In the genomic region with DNA sequence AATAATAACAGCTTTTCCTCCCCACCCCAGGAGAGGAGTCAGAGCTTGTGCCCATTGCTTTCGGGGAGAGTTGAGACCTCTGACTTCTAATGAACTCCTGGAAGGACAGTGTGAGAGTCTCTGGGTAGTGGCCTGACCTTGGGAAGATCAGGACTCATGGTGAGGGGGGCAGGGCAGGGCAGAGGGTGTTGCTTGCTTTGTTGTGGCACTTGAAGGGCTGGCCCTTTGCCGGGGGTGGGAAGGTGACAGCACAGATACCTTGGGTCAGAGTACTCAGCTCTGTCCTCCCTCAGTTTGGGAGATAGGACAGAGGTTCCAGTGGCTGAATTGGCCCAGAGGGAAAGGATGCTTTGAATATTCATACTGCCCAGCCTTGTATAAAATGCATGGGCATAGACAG, we compare ENCODE assay signal across 24 cellular contexts. TPM values are rescaled to one million over a fixed set of nuclear protein-coding genes. Genes with fewer than 3 reads are reported as not detected.
A peak's percentile ranks its signal among the peaks of the same experiment; 100 is the strongest.
DNase-seq lines count a peak whose midpoint lies in the region; ATAC-seq, FAIRE-seq and TF ChIP-seq lines count a peak whose summit lies in the region.
"Had no signal": no experiment of that assay in that cellular context is flagged by ENCODE, and none has a peak within 500 bp of the region (broad histone marks: within the 10 kb centered on the region; RNA-seq: fewer than 3 reads in every experiment).

No MANE protein-coding gene starts in this region.

- H3K27me3 ChIP-seq in small intestine (ENCODE audit: control insufficient read depth in 2 of 2, insufficient read depth in 2 of 2, low read length in 2 of 2) (no peaks in the 10 kb centered on the region), gastrocnemius medialis (no peaks in the 10 kb centered on the region)

- H3K4me1 Mint-ChIP-seq in natural killer cell treated with Interleukin-12 subunit alpha and Interleukin-12 subunit beta and Interleukin-15 and Interleukin-18, amount 100 ng/mL, for 72 hours (ENCODE audit: low read depth in 2 of 2), result no peaks in the 10 kb centered on the region
- no peaks in the 10 kb centered on the region for H3K4me1 Mint-ChIP-seq in natural killer cell
- H3K4me1 Mint-ChIP-seq: CD4-positive, alpha-beta memory T cell had no signal

- TF ChIP-seq POLR2A in gastrocnemius medialis (IDR thresholded peaks at IDR 0.05), result no peak

- no peak overlapping the region for H3K27ac Mint-ChIP-seq in natural killer cell treated with Interleukin-12 subunit alpha and Interleukin-12 subunit beta and Interleukin-15 and Interleukin-18, amount 100 ng/mL, for 72 hours
- no peak overlapping the region for H3K27ac Mint-ChIP-seq in natural killer cell
- H3K27ac Mint-ChIP-seq: CD4-positive, alpha-beta memory T cell had no signal

- no peak for TF ChIP-seq CTCF in natural killer cell (IDR thresholded peaks at IDR 0.05)
- no peak for TF ChIP-seq CTCF in gastrocnemius medialis (IDR thresholded peaks at IDR 0.05 in 4 of 5, conservative IDR thresholded peaks at IDR 0.05 in 1 of 5)

- no peak overlapping the region for H3K4me3 Mint-ChIP-seq in natural killer cell treated with Interleukin-12 subunit alpha and Interleukin-12 subunit beta and Interleukin-15 and Interleukin-18, amount 100 ng/mL, for 72 hours
- H3K4me3 Mint-ChIP-seq in natural killer cell, result no peak overlapping the region
- H3K4me3 Mint-ChIP-seq: CD4-positive, alpha-beta memory T cell had no signal

- intact Hi-C loops in natural killer cell (cut with micrococcal nuclease) (no loop called here), left ventricle myocardium superior (cut with micrococcal nuclease) (no loop called here), gastrocnemius medialis (cut with DNase I; ENCODE audit: low total_unique reads) (no loop called here)

- no peaks in the 10 kb centered on the region for H3K27me3 Mint-ChIP-seq in natural killer cell treated with Interleukin-12 subunit alpha and Interleukin-12 subunit beta and Interleukin-15 and Interleukin-18, amount 100 ng/mL, for 72 hours
- H3K27me3 Mint-ChIP-seq in natural killer cell (ENCODE audit: low read depth in 2 of 2), result no peaks in the 10 kb centered on the region

- H3K4me1 ChIP-seq in small intestine (ENCODE audit: control insufficient read depth in 2 of 2, insufficient read depth in 1 of 2, low read depth in 1 of 2, low read length in 1 of 2), result peaks cover 0 to 5% of the 10 kb centered on the region in 2 donors
- H3K4me1 ChIP-seq in gastrocnemius medialis, result no peaks in the 10 kb centered on the region

- H3K4me3 ChIP-seq in small intestine (ENCODE audit: low read depth in 1 of 2, low read length in 2 of 2), result no peak overlapping the region
- H3K4me3 ChIP-seq in gastrocnemius medialis, result no peak overlapping the region
- H3K4me3 ChIP-seq: GM23248 had no signal

- in situ Hi-C loops in gastrocnemius medialis (cut with MboI; ENCODE audit: low sequenced_read_pairs in 4 of 4), result no loop called here

- DNase-seq in natural killer cell treated with Interleukin-12 subunit alpha and Interleukin-12 subunit beta and Interleukin-15 and Interleukin-18, amount 100 ng/mL, for 72 hours (ENCODE audit: low spot score), result no peak
- DNase-seq in natural killer cell (no peak), left ventricle myocardium superior (peak; percentile 42), small intestine (peak; percentile 42), NCI-H1105 treated with DMSO at 0.1 percent for 48 hours (lab: John Stamatoyannopoulos, UW) (no peak), gastrocnemius medialis (no peak)
- DNase-seq: C1 segment of cervical spinal cord; Calu3; CD4-positive, alpha-beta memory T cell; COR-L47; DMS53; DMS79 treated with DMSO at 0.1 percent for 48 hours; GF-D8; H7; HCEC 1CT had no signal

- H3K36me3 ChIP-seq in small intestine (ENCODE audit: control insufficient read depth in 2 of 2, insufficient read depth in 2 of 2, low read length in 2 of 2), result peaks cover 0 to 22% of the 10 kb centered on the region in 2 donors
- H3K36me3 ChIP-seq in gastrocnemius medialis, result no peaks in the 10 kb centered on the region

- no peaks in the 10 kb centered on the region for H3K36me3 Mint-ChIP-seq in natural killer cell treated with Interleukin-12 subunit alpha and Interleukin-12 subunit beta and Interleukin-15 and Interleukin-18, amount 100 ng/mL, for 72 hours
- H3K36me3 Mint-ChIP-seq in natural killer cell, result no peaks in the 10 kb centered on the region
- H3K36me3 Mint-ChIP-seq: CD4-positive, alpha-beta memory T cell had no signal

- no peaks in the 10 kb centered on the region for H3K9me3 Mint-ChIP-seq in natural killer cell treated with Interleukin-12 subunit alpha and Interleukin-12 subunit beta and Interleukin-15 and Interleukin-18, amount 100 ng/mL, for 72 hours
- no peaks in the 10 kb centered on the region for H3K9me3 Mint-ChIP-seq in natural killer cell
- H3K9me3 Mint-ChIP-seq: CD4-positive, alpha-beta memory T cell had no signal

- H3K9me3 ChIP-seq in small intestine (ENCODE audit: control insufficient read depth, low read depth) (no peaks in the 10 kb centered on the region), gastrocnemius medialis (no peaks in the 10 kb centered on the region)

- WGBS in small intestine, 3 donors, result 60 to 73% (median 73%) methylated on average over 2 of the region's 2 CpGs

- H3K27ac ChIP-seq in small intestine (ENCODE audit: low read depth in 1 of 2, low read length in 1 of 2) (peak overlapping the region in 1 of 2 donors; percentile 52), gastrocnemius medialis (no peak overlapping the region)
- H3K27ac ChIP-seq: GM23248 had no signal

- ATAC-seq in natural killer cell treated with Interleukin-12 subunit alpha and Interleukin-12 subunit beta and Interleukin-15 and Interleukin-18, amount 100 ng/mL, for 72 hours, result peak; percentile 8 to 17
- ATAC-seq in natural killer cell (no peak), left ventricle myocardium superior (peak; percentile 68), GM19397 (IDR thresholded peaks at IDR 0.05; ENCODE audit: unreplicated experiment) (no peak), gastrocnemius medialis (no peak)

- no peak for FAIRE-seq in small intestine (lab: Jason Lieb, UNC)
- FAIRE-seq: GM12892, H1 had no signal

RNA-seq across cellular contexts. Expression of gene RBP2, which starts 15.8 kb away (rescaled TPM):
- not detected for total RNA-seq in natural killer cell treated with Interleukin-12 subunit alpha and Interleukin-12 subunit beta and Interleukin-15 and Interleukin-18, amount 100 ng/mL, for 72 hours
- total RNA-seq in natural killer cell (not detected), left ventricle myocardium superior (not detected), gastrocnemius medialis (not detected)
- polyA plus RNA-seq in small intestine, result over 10,000 TPM in 1 of 3 donors, 1,000 to 10,000 TPM in 2; 1,676 to 12,637 (median 5,876) TPM
- total RNA-seq: A172; A673; Calu3; CD4-positive, alpha-beta memory T cell; Daoy; G401; GM23248; H1; H7 had no signal
- polyA plus RNA-seq: BJ; CD4-positive, alpha-beta memory T cell; GM23248; H1 had no signal

Comparison
In these comparisons a context has a peak if more than half of its experiments do, and no peak if none do; other contexts are left out.
1. ATAC-seq: peak in natural killer cell treated with Interleukin-12 subunit alpha and Interleukin-12 subunit beta and Interleukin-15 and Interleukin-18, amount 100 ng/mL, for 72 hours (2 of 2) and left ventricle myocardium superior (single experiment); none in natural killer cell (0 of 3), GM19397 (single experiment) and gastrocnemius medialis (0 of 2).
2. DNase-seq: peak in left ventricle myocardium superior (single experiment) and small intestine (single experiment); none in natural killer cell treated with Interleukin-12 subunit alpha and Interleukin-12 subunit beta and Interleukin-15 and Interleukin-18, amount 100 ng/mL, for 72 hours (single experiment), natural killer cell (single experiment), NCI-H1105 treated with DMSO at 0.1 percent for 48 hours (single experiment) and gastrocnemius medialis (0 of 2).